In the genomic region with DNA sequence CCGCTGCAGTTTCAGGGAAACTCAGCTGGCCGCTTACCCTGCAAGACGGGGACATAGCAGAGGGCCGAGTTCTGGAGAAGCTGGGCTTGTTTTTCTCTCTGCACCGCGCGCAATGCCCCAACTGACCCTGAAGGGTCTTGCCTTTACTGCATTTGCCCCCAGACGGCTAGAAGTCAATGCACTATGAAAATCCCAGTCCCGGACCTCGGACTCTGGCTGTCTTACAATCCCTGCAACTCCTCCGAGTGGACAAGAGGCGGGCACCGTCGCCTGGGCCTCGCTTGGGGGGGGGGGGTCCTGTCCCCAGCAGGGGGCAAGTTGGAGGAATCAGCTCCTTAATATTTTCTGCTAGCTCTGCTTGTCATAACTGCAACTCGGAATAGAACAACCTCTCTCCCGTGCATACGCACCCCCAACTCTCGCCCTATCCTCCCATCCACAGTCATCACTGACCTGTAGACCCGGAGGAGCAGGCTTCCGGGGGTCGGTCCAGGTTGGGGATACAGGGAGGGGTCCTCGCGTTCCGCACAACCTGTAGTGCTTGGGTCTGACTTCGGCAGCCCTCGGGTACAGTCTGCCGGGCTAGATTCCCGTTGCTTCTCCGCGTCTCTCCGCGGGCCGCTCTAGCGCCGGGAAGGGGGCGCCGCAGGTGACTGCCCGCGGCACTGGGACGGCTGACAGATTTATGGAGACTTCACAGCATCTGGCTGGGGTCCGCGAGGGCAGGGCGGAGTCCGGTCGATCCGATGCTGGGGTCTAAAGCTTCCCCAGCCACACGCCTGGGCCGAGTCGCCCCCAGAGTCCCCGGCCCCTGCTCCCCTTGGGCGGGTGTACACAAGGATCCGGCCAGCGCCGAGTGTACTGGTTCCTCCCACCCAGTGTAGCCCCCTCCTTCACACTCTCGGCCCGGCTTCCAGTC, we compare ENCODE assay signal across 19 cellular contexts. TPM values are rescaled to one million over a fixed set of nuclear protein-coding genes. Genes with fewer than 3 reads are reported as not detected.
DNase-seq lines count a peak whose midpoint lies in the region; ATAC-seq, FAIRE-seq and TF ChIP-seq lines count a peak whose summit lies in the region.
"Had no signal": no experiment of that assay in that cellular context is flagged by ENCODE, and none has a peak within 500 bp of the region (broad histone marks: within the 10 kb centered on the region; RNA-seq: fewer than 3 reads in every experiment).

No MANE protein-coding gene starts in this region.

- peaks cover 14% of the 10 kb centered on the region for H3K4me1 ChIP-seq in adipocyte (ENCODE audit: control insufficient read depth, insufficient read depth, low read length)
- H3K4me1 ChIP-seq in kidney (ENCODE audit: control insufficient read depth in 1 of 2, insufficient read depth in 1 of 2, low read depth in 1 of 2, low read length in 2 of 2), result peaks cover 0 to 17% of the 10 kb centered on the region in 2 donors
- peaks cover 29% of the 10 kb centered on the region for H3K4me1 ChIP-seq in upper lobe of right lung

- FAIRE-seq in kidney (lab: Jason Lieb, UNC) (no peak), GM12892 (lab: Jason Lieb, UNC) (no peak)
- FAIRE-seq: GM12891 had no signal

- no peak for DNase-seq in activated naive CD4-positive, alpha-beta T cell treated with anti-CD3 and anti-CD28 coated beads, Interleukin-2, amount 10 ng/mL, durations not matched to agents 7 days and 5 days
- no peak for DNase-seq in activated naive CD4-positive, alpha-beta T cell (lab: John Stamatoyannopoulos, UW)
- DNase-seq in adipocyte (ENCODE audit: low read depth), result peak; percentile 48
- DNase-seq in kidney, result peak; percentile 57
- no peak for DNase-seq in stimulated activated naive B cell treated with anti-CD40 and anti-IgM and Interleukin-4, amounts not matched to agents 10 μg/mL and 1 μg/mL and 100 μg/mL, for 72 hours
- DNase-seq in H4 (ENCODE audit: low spot score), result no peak
- no peak for DNase-seq in upper lobe of right lung
- DNase-seq in GM12892 (ENCODE audit: insufficient read length), result no peak
- DNase-seq: activated CD4-positive, alpha-beta T cell treated with anti-CD3 and anti-CD28 coated beads, Interleukin-2, amount 50 U/mL, for 1 hour; activated naive CD4-positive, alpha-beta T cell treated with anti-CD3 and anti-CD28 coated beads for 36 hours; AML-193; cerebellar nuclear complex; HCEC 1CT; MM.1S; OCI-M1; stimulated activated CD4-positive, alpha-beta T cell treated with anti-CD3 and anti-CD28 coated beads, Interleukin-2, amount 100 ng/mL, for 48 hours; T-cell had no signal

- TF ChIP-seq POLR2A in GM12892 (IDR thresholded peaks at IDR 0.05; ENCODE audit: low read depth, low read length), result no peak

- CTCF ChIA-PET in activated naive CD4-positive, alpha-beta T cell treated with anti-CD3 and anti-CD28 coated beads, Interleukin-2, amount 10 ng/mL, durations not matched to agents 7 days and 5 days (lab: Charles Lee), result no interaction called here

- H3K36me3 ChIP-seq in adipocyte (ENCODE audit: control insufficient read depth, insufficient read depth, low read length, severe bottlenecking) (no peaks in the 10 kb centered on the region), kidney (ENCODE audit: control insufficient read depth in 1 of 2, insufficient read depth in 2 of 2, low read length in 2 of 2) (no peaks in the 10 kb centered on the region), upper lobe of right lung (no peaks in the 10 kb centered on the region)

- peaks cover 4% of the 10 kb centered on the region for H3K9me3 Mint-ChIP-seq in activated naive CD4-positive, alpha-beta T cell treated with anti-CD3 and anti-CD28 coated beads, Interleukin-2, amount 10 ng/mL, durations not matched to agents 7 days and 5 days
- peaks cover 5 to 8% of the 10 kb centered on the region in 2 donors for H3K9me3 Mint-ChIP-seq in stimulated activated naive B cell treated with anti-CD40 and anti-IgM and Interleukin-4, amounts not matched to agents 10 μg/mL and 1 μg/mL and 100 μg/mL, for 72 hours
- H3K9me3 Mint-ChIP-seq: activated naive CD4-positive, alpha-beta T cell treated with anti-CD3 and anti-CD28 coated beads for 36 hours; stimulated activated memory B cell treated with anti-CD40 and anti-IgM and Interleukin-4, amounts not matched to agents 10 μg/mL and 1 μg/mL and 100 μg/mL, for 72 hours had no signal

- intact Hi-C loops in kidney (cut with DNase I) (no loop called here), upper lobe of right lung (cut with DNase I) (no loop called here)

- no peak overlapping the region for H3K4me3 Mint-ChIP-seq in activated naive CD4-positive, alpha-beta T cell treated with anti-CD3 and anti-CD28 coated beads, Interleukin-2, amount 10 ng/mL, durations not matched to agents 7 days and 5 days
- H3K4me3 Mint-ChIP-seq in stimulated activated naive B cell treated with anti-CD40 and anti-IgM and Interleukin-4, amounts not matched to agents 10 μg/mL and 1 μg/mL and 100 μg/mL, for 72 hours, result no peak overlapping the region
- H3K4me3 Mint-ChIP-seq: activated naive CD4-positive, alpha-beta T cell treated with anti-CD3 and anti-CD28 coated beads for 36 hours; stimulated activated memory B cell treated with anti-CD40 and anti-IgM and Interleukin-4, amounts not matched to agents 10 μg/mL and 1 μg/mL and 100 μg/mL, for 72 hours had no signal

- peaks cover 89% of the 10 kb centered on the region for H3K27me3 ChIP-seq in adipocyte (replicated peaks; ENCODE audit: control insufficient read depth, insufficient read depth, low read length)
- H3K27me3 ChIP-seq in upper lobe of right lung, result peaks cover 100% of the 10 kb centered on the region

- H3K4me3 ChIP-seq in adipocyte (ENCODE audit: low read length), result no peak overlapping the region
- no peak overlapping the region for H3K4me3 ChIP-seq in kidney (ENCODE audit: low read length in 2 of 2)
- H3K4me3 ChIP-seq in upper lobe of right lung, result no peak overlapping the region

- H3K9me3 ChIP-seq in adipocyte (ENCODE audit: control insufficient read depth, low read length) (no peaks in the 10 kb centered on the region), kidney (ENCODE audit: control insufficient read depth in 1 of 2, low read length in 2 of 2) (no peaks in the 10 kb centered on the region), upper lobe of right lung (no peaks in the 10 kb centered on the region)

- H3K27me3 Mint-ChIP-seq in activated naive CD4-positive, alpha-beta T cell treated with anti-CD3 and anti-CD28 coated beads, Interleukin-2, amount 10 ng/mL, durations not matched to agents 7 days and 5 days, result peaks cover 100% of the 10 kb centered on the region
- H3K27me3 Mint-ChIP-seq in stimulated activated naive B cell treated with anti-CD40 and anti-IgM and Interleukin-4, amounts not matched to agents 10 μg/mL and 1 μg/mL and 100 μg/mL, for 72 hours, result peaks cover 82 to 99% of the 10 kb centered on the region in 2 donors

- H3K9ac ChIP-seq in adipocyte (ENCODE audit: low read length) (no peak overlapping the region), kidney (ENCODE audit: low read length in 2 of 2) (no peak overlapping the region)

- H3K36me3 Mint-ChIP-seq in activated naive CD4-positive, alpha-beta T cell treated with anti-CD3 and anti-CD28 coated beads, Interleukin-2, amount 10 ng/mL, durations not matched to agents 7 days and 5 days, result peaks cover 8% of the 10 kb centered on the region
- peaks cover 7 to 21% of the 10 kb centered on the region in 2 donors for H3K36me3 Mint-ChIP-seq in stimulated activated naive B cell treated with anti-CD40 and anti-IgM and Interleukin-4, amounts not matched to agents 10 μg/mL and 1 μg/mL and 100 μg/mL, for 72 hours
- H3K36me3 Mint-ChIP-seq: stimulated activated memory B cell treated with anti-CD40 and anti-IgM and Interleukin-4, amounts not matched to agents 10 μg/mL and 1 μg/mL and 100 μg/mL, for 72 hours; T-cell had no signal

- peak overlapping the region; percentile 11 for H3K27ac Mint-ChIP-seq in activated naive CD4-positive, alpha-beta T cell treated with anti-CD3 and anti-CD28 coated beads, Interleukin-2, amount 10 ng/mL, durations not matched to agents 7 days and 5 days
- peak overlapping the region; percentile 85 for H3K27ac Mint-ChIP-seq in stimulated activated naive B cell treated with anti-CD40 and anti-IgM and Interleukin-4, amounts not matched to agents 10 μg/mL and 1 μg/mL and 100 μg/mL, for 72 hours
- H3K27ac Mint-ChIP-seq: activated naive CD4-positive, alpha-beta T cell treated with anti-CD3 and anti-CD28 coated beads for 36 hours; stimulated activated memory B cell treated with anti-CD40 and anti-IgM and Interleukin-4, amounts not matched to agents 10 μg/mL and 1 μg/mL and 100 μg/mL, for 72 hours had no signal

- TF ChIP-seq CTCF in kidney (IDR thresholded peaks at IDR 0.05; ENCODE audit: borderline replicate concordance, extremely low read depth, insufficient read depth) (no peak), upper lobe of right lung (IDR thresholded peaks at IDR 0.05) (no peak)

- H3K4me1 Mint-ChIP-seq in activated naive CD4-positive, alpha-beta T cell treated with anti-CD3 and anti-CD28 coated beads, Interleukin-2, amount 10 ng/mL, durations not matched to agents 7 days and 5 days, result peaks cover 20% of the 10 kb centered on the region
- peaks cover 19 to 47% of the 10 kb centered on the region in 2 donors for H3K4me1 Mint-ChIP-seq in stimulated activated naive B cell treated with anti-CD40 and anti-IgM and Interleukin-4, amounts not matched to agents 10 μg/mL and 1 μg/mL and 100 μg/mL, for 72 hours

- H3K27ac ChIP-seq in kidney (ENCODE audit: low read depth in 2 of 2, low read length in 2 of 2), result no peak overlapping the region
- no peak overlapping the region for H3K27ac ChIP-seq in upper lobe of right lung

- ATAC-seq in stimulated activated naive B cell treated with anti-CD40 and anti-IgM and Interleukin-4, amounts not matched to agents 10 μg/mL and 1 μg/mL and 100 μg/mL, for 72 hours (replicated peaks), result no peak
- ATAC-seq in upper lobe of right lung, result no peak
- ATAC-seq: stimulated activated memory B cell treated with anti-CD40 and anti-IgM and Interleukin-4, amounts not matched to agents 10 μg/mL and 1 μg/mL and 100 μg/mL, for 72 hours; T-cell had no signal

RNA-seq across cellular contexts. Expression of gene PAX9, which starts 3.3 kb away (rescaled TPM):
- total RNA-seq in kidney (0.19 TPM), upper lobe of right lung (0.78 TPM)
- not detected for polyA plus RNA-seq in kidney (ENCODE audit: insufficient read depth, low read depth, low replicate concordance)
- 4.6 and 5.2 TPM in 2 replicates for total RNA-seq in H4 (2014; rRNA removed; shearing (Covaris generic))
- 1.3 TPM for polyA plus RNA-seq in GM12892 (2012; ENCODE audit: missing spikeins)
- total RNA-seq: activated naive CD4-positive, alpha-beta T cell treated with anti-CD3 and anti-CD28 coated beads for 36 hours had no signal

Comparison
In these comparisons a context has a peak if more than half of its experiments do, and no peak if none do; other contexts are left out.
1. DNase-seq: peak in adipocyte (single experiment) and kidney (single experiment); none in activated naive CD4-positive, alpha-beta T cell treated with anti-CD3 and anti-CD28 coated beads, Interleukin-2, amount 10 ng/mL, durations not matched to agents 7 days and 5 days (single experiment), activated naive CD4-positive, alpha-beta T cell (0 of 4), stimulated activated naive B cell treated with anti-CD40 and anti-IgM and Interleukin-4, amounts not matched to agents 10 μg/mL and 1 μg/mL and 100 μg/mL, for 72 hours (single experiment), H4 (single experiment), upper lobe of right lung (single experiment) and GM12892 (single experiment).